ENCODE assay signal across 9 cellular contexts in the genomic region with DNA sequence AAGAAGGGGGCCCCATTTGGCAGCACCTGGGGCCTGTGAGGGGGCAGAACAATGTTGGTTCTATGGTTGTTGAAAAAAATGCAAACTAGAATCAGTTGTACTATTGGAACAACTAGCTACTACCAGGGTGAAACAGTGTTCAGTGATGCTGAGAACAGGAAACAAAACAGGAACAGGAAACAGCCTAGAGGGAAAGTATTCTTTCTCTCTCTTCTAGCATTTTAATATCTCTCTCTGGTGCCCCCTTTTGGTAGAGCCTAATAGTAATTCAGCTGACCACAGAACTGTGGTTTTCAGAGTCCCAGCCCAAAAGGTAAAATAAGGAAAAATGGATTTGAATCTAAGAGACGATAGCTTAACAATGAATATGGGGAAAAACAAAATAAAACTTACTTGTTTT.
DNase-seq lines count a peak whose midpoint lies in the region; ATAC-seq and TF ChIP-seq lines count a peak whose summit lies in the region.
"Had no signal": no experiment of that assay in that cellular context is flagged by ENCODE, and none has a peak within 500 bp of the region (broad histone marks: within the 10 kb centered on the region; RNA-seq: fewer than 3 reads in every experiment).

No MANE protein-coding gene starts in this region.

- H3K27me3 Mint-ChIP-seq in progenitor cell of endocrine pancreas, result no peaks in the 10 kb centered on the region
- H3K27me3 Mint-ChIP-seq in activated naive CD4-positive, alpha-beta T cell treated with anti-CD3 and anti-CD28 coated beads for 36 hours (ENCODE audit: low read depth), result no peaks in the 10 kb centered on the region

- DNase-seq in NOMO-1 treated with DMSO at 0.1 percent for 48 hours (lab: John Stamatoyannopoulos, UW; ENCODE audit: unreplicated experiment), result peak; percentile 10
- no peak for DNase-seq in NOMO-1 treated with dmso at 0.1 percent for 144 hours (lab: John Stamatoyannopoulos, UW; ENCODE audit: unreplicated experiment)
- DNase-seq in progenitor cell of endocrine pancreas (ENCODE audit: low spot score, unreplicated experiment), result no peak
- DNase-seq in activated naive CD4-positive, alpha-beta T cell treated with anti-CD3 and anti-CD28 coated beads for 36 hours, result no peak
- DNase-seq in sciatic nerve (ENCODE audit: low spot score), result no peak
- DNase-seq in Peyer's patch, result no peak

- no peaks in the 10 kb centered on the region for H3K27me3 ChIP-seq in Peyer's patch

- H3K36me3 ChIP-seq in Peyer's patch, result no peaks in the 10 kb centered on the region

- H3K4me1 ChIP-seq in Peyer's patch, result no peaks in the 10 kb centered on the region

- 0 out of 2 replicates have a peak, but pooled peaks have one; percentile 0 for TF ChIP-seq CTCF in WI38 (IDR thresholded peaks at IDR 0.05; ENCODE audit: low read depth, low read length)
- peak; percentile 34 for TF ChIP-seq CTCF in progenitor cell of endocrine pancreas (IDR thresholded peaks at IDR 0.05; ENCODE audit: unreplicated experiment)
- TF ChIP-seq CTCF in Peyer's patch (IDR thresholded peaks at IDR 0.05), result peak in 1 of 6 experiments; percentile 19

- no peak for TF ChIP-seq POLR2A in Peyer's patch (IDR thresholded peaks at IDR 0.05)

- no peaks in the 10 kb centered on the region for H3K9me3 ChIP-seq in Peyer's patch

- CTCF ChIA-PET in activated naive CD4-positive, alpha-beta T cell treated with anti-CD3 and anti-CD28 coated beads for 36 hours (lab: Charles Lee), result no interaction called here

- no peak overlapping the region for H3K27ac Mint-ChIP-seq in progenitor cell of endocrine pancreas
- no peak overlapping the region for H3K27ac Mint-ChIP-seq in activated naive CD4-positive, alpha-beta T cell treated with anti-CD3 and anti-CD28 coated beads for 36 hours

- peak; percentile 82 for ATAC-seq in HG03103 (IDR thresholded peaks at IDR 0.05; ENCODE audit: low read depth, unreplicated experiment)
- ATAC-seq in sciatic nerve, result no peak
- ATAC-seq: mucosa of descending colon had no signal

- no peaks in the 10 kb centered on the region for H3K36me3 Mint-ChIP-seq in progenitor cell of endocrine pancreas (ENCODE audit: insufficient read depth)
- no peaks in the 10 kb centered on the region for H3K36me3 Mint-ChIP-seq in activated naive CD4-positive, alpha-beta T cell treated with anti-CD3 and anti-CD28 coated beads for 36 hours (ENCODE audit: low read depth)

- no peak overlapping the region for H3K4me3 ChIP-seq in WI38 (ENCODE audit: low read depth, low read length)
- no peak overlapping the region for H3K4me3 ChIP-seq in Peyer's patch
- H3K4me3 ChIP-seq: mucosa of descending colon had no signal

- intact Hi-C loops in activated naive CD4-positive, alpha-beta T cell treated with anti-CD3 and anti-CD28 coated beads for 36 hours (cut with micrococcal nuclease), result no loop called here
- intact Hi-C loops in sciatic nerve (cut with DNase I), result no loop called here

- no peaks in the 10 kb centered on the region for H3K4me1 Mint-ChIP-seq in progenitor cell of endocrine pancreas (ENCODE audit: low read depth)
- no peaks in the 10 kb centered on the region for H3K4me1 Mint-ChIP-seq in activated naive CD4-positive, alpha-beta T cell treated with anti-CD3 and anti-CD28 coated beads for 36 hours (ENCODE audit: low read depth)

- no peak overlapping the region for H3K27ac ChIP-seq in Peyer's patch

- H3K4me3 Mint-ChIP-seq in progenitor cell of endocrine pancreas (ENCODE audit: low read depth), result no peak overlapping the region
- no peak overlapping the region for H3K4me3 Mint-ChIP-seq in activated naive CD4-positive, alpha-beta T cell treated with anti-CD3 and anti-CD28 coated beads for 36 hours

- no peaks in the 10 kb centered on the region for H3K9me3 Mint-ChIP-seq in progenitor cell of endocrine pancreas (ENCODE audit: low read depth)
- H3K9me3 Mint-ChIP-seq in activated naive CD4-positive, alpha-beta T cell treated with anti-CD3 and anti-CD28 coated beads for 36 hours, result peaks cover 4% of the 10 kb centered on the region
